8 cellular contexts compared by ENCODE assay signal in genomic region chr3:132722165-132723023, GRCh38. TPM values are rescaled to one million over a fixed set of nuclear protein-coding genes. Genes with fewer than 3 reads are reported as not detected.
DNase-seq lines count a peak whose midpoint lies in the region; ATAC-seq and TF ChIP-seq lines count a peak whose summit lies in the region.

NPHP3 (minus strand) TSS chr3:132722409; CDS start chr3:132722355, 54 bp downstream.

- H3K27me3 Mint-ChIP-seq in activated T-helper 2 cell treated with anti-CD3 and anti-CD28 coated beads, Interferon-gamma antibody, Interleukin-2, Interleukin-4, amounts not matched to agents 10 μg/mL and 5 μg/mL and 100 μg/mL, durations not matched to agents 14 hours and 24 hours and 36 hours (ENCODE audit: low read depth): no peaks in the 10 kb centered on the region
- no peaks in the 10 kb centered on the region for H3K27me3 Mint-ChIP-seq in natural killer cell treated with Interleukin-12 subunit alpha and Interleukin-12 subunit beta and Interleukin-15 and Interleukin-18, amount 100 ng/mL, for 72 hours
- no peaks in the 10 kb centered on the region for H3K27me3 Mint-ChIP-seq in stimulated activated naive CD8-positive, alpha-beta T cell treated with anti-CD3 and anti-CD28 coated beads, Interleukin-15, Interleukin-2, amounts not matched to agents 100 ng/mL and 50 ng/mL, for 24 hours

- H3K27ac ChIP-seq in RWPE2 (ENCODE audit: poor library complexity, severe bottlenecking): peak within 1 kb of the TSS; percentile 75

- ATAC-seq in RWPE2 (ENCODE audit: low read depth): peak; percentile 87
- ATAC-seq in natural killer cell treated with Interleukin-12 subunit alpha and Interleukin-12 subunit beta and Interleukin-15 and Interleukin-18, amount 100 ng/mL, for 72 hours: peak; percentile 93 to 94

- peaks cover 30% of the 10 kb centered on the region for H3K4me1 Mint-ChIP-seq in activated T-helper 2 cell treated with anti-CD3 and anti-CD28 coated beads, Interferon-gamma antibody, Interleukin-2, Interleukin-4, amounts not matched to agents 10 μg/mL and 5 μg/mL and 100 μg/mL, durations not matched to agents 14 hours and 24 hours and 36 hours (ENCODE audit: low read depth)
- peaks cover 19 to 26% of the 10 kb centered on the region in 2 donors for H3K4me1 Mint-ChIP-seq in natural killer cell treated with Interleukin-12 subunit alpha and Interleukin-12 subunit beta and Interleukin-15 and Interleukin-18, amount 100 ng/mL, for 72 hours (ENCODE audit: low read depth in 2 of 2)
- peaks cover 50% of the 10 kb centered on the region for H3K4me1 Mint-ChIP-seq in stimulated activated naive CD8-positive, alpha-beta T cell treated with anti-CD3 and anti-CD28 coated beads, Interleukin-15, Interleukin-2, amounts not matched to agents 100 ng/mL and 50 ng/mL, for 24 hours (ENCODE audit: low read depth)

- no peaks in the 10 kb centered on the region for H3K27me3 ChIP-seq in RWPE2 (ENCODE audit: insufficient read depth, poor library complexity, severe bottlenecking)

- H3K4me1 ChIP-seq in RWPE2 (ENCODE audit: insufficient read depth, poor library complexity, severe bottlenecking): peaks cover 8% of the 10 kb centered on the region

- H3K36me3 Mint-ChIP-seq in activated T-helper 2 cell treated with anti-CD3 and anti-CD28 coated beads, Interferon-gamma antibody, Interleukin-2, Interleukin-4, amounts not matched to agents 10 μg/mL and 5 μg/mL and 100 μg/mL, durations not matched to agents 14 hours and 24 hours and 36 hours (ENCODE audit: low read depth): peaks cover 15% of the 10 kb centered on the region
- no peaks in the 10 kb centered on the region for H3K36me3 Mint-ChIP-seq in natural killer cell treated with Interleukin-12 subunit alpha and Interleukin-12 subunit beta and Interleukin-15 and Interleukin-18, amount 100 ng/mL, for 72 hours
- H3K36me3 Mint-ChIP-seq in stimulated activated naive CD8-positive, alpha-beta T cell treated with anti-CD3 and anti-CD28 coated beads, Interleukin-15, Interleukin-2, amounts not matched to agents 100 ng/mL and 50 ng/mL, for 24 hours (ENCODE audit: low read depth): peaks cover 25% of the 10 kb centered on the region

- DNase-seq in Daoy (ENCODE audit: low read depth): peak; percentile 97
- peak; percentile 95 for DNase-seq in GOT3 (lab: John Stamatoyannopoulos, UW)
- DNase-seq in LNCaP clone FGC (ENCODE audit: low read depth): peak; percentile 79
- DNase-seq in RWPE2 (ENCODE audit: low spot score): peak; percentile 97
- DNase-seq in activated T-helper 2 cell treated with anti-CD3 and anti-CD28 coated beads, Interferon-gamma antibody, Interleukin-2, Interleukin-4, amounts not matched to agents 10 μg/mL and 5 μg/mL and 100 μg/mL, durations not matched to agents 14 hours and 24 hours and 36 hours (ENCODE audit: low spot score): peak; percentile 87
- peak; percentile 92 for DNase-seq in fibroblast of mammary gland (ENCODE audit: low read depth)
- peak; percentile 97 for DNase-seq in natural killer cell treated with Interleukin-12 subunit alpha and Interleukin-12 subunit beta and Interleukin-15 and Interleukin-18, amount 100 ng/mL, for 72 hours (ENCODE audit: low spot score)

- H3K9me3 Mint-ChIP-seq in activated T-helper 2 cell treated with anti-CD3 and anti-CD28 coated beads, Interferon-gamma antibody, Interleukin-2, Interleukin-4, amounts not matched to agents 10 μg/mL and 5 μg/mL and 100 μg/mL, durations not matched to agents 14 hours and 24 hours and 36 hours: no peaks in the 10 kb centered on the region
- H3K9me3 Mint-ChIP-seq in natural killer cell treated with Interleukin-12 subunit alpha and Interleukin-12 subunit beta and Interleukin-15 and Interleukin-18, amount 100 ng/mL, for 72 hours: no peaks in the 10 kb centered on the region
- H3K9me3 Mint-ChIP-seq in stimulated activated naive CD8-positive, alpha-beta T cell treated with anti-CD3 and anti-CD28 coated beads, Interleukin-15, Interleukin-2, amounts not matched to agents 100 ng/mL and 50 ng/mL, for 24 hours: no peaks in the 10 kb centered on the region

- no peak for TF ChIP-seq CTCF in LNCaP clone FGC (IDR thresholded peaks at IDR 0.05; ENCODE audit: control insufficient read depth, extremely low read depth, insufficient read depth)
- TF ChIP-seq CTCF in RWPE2 (IDR thresholded peaks at IDR 0.05; ENCODE audit: poor library complexity, severe bottlenecking): no peak
- TF ChIP-seq CTCF in fibroblast of mammary gland (conservative IDR thresholded peaks at IDR 0.05; ENCODE audit: control insufficient read depth, insufficient read depth, low read depth, low read length): no peak

- H3K4me3 Mint-ChIP-seq in activated T-helper 2 cell treated with anti-CD3 and anti-CD28 coated beads, Interferon-gamma antibody, Interleukin-2, Interleukin-4, amounts not matched to agents 10 μg/mL and 5 μg/mL and 100 μg/mL, durations not matched to agents 14 hours and 24 hours and 36 hours (ENCODE audit: low read depth): peak within 1 kb of the TSS; percentile 91
- peak within 1 kb of the TSS; percentile 88 for H3K4me3 Mint-ChIP-seq in natural killer cell treated with Interleukin-12 subunit alpha and Interleukin-12 subunit beta and Interleukin-15 and Interleukin-18, amount 100 ng/mL, for 72 hours
- H3K4me3 Mint-ChIP-seq in stimulated activated naive CD8-positive, alpha-beta T cell treated with anti-CD3 and anti-CD28 coated beads, Interleukin-15, Interleukin-2, amounts not matched to agents 100 ng/mL and 50 ng/mL, for 24 hours: peak within 1 kb of the TSS; percentile 91

- H3K4me3 ChIP-seq in LNCaP clone FGC (ENCODE audit: low read depth, low read length) (peak within 1 kb of the TSS; percentile 75), RWPE2 (ENCODE audit: severe bottlenecking) (peak within 1 kb of the TSS; percentile 57), fibroblast of mammary gland (ENCODE audit: control insufficient read depth, low read depth, low read length) (peak within 1 kb of the TSS; percentile 81)

- H3K36me3 ChIP-seq in RWPE2 (ENCODE audit: low read depth): peaks cover 7% of the 10 kb centered on the region; the same call in 1 of the 2 replicates

- no peaks in the 10 kb centered on the region for H3K9me3 ChIP-seq in RWPE2 (ENCODE audit: severe bottlenecking)

- intact Hi-C loops in activated T-helper 2 cell treated with anti-CD3 and anti-CD28 coated beads, Interferon-gamma antibody, Interleukin-2, Interleukin-4, amounts not matched to agents 10 μg/mL and 5 μg/mL and 100 μg/mL, durations not matched to agents 14 hours and 24 hours and 36 hours (cut with micrococcal nuclease): loop anchor here (1.0 to 10.0 kb wide), 7 partner anchors 62 to 1762 kb away; partner anchors contain the start of genes ANAPC13, CDV3, DNAJC13 and SRPRB

- H3K27ac Mint-ChIP-seq in activated T-helper 2 cell treated with anti-CD3 and anti-CD28 coated beads, Interferon-gamma antibody, Interleukin-2, Interleukin-4, amounts not matched to agents 10 μg/mL and 5 μg/mL and 100 μg/mL, durations not matched to agents 14 hours and 24 hours and 36 hours: peak within 1 kb of the TSS; percentile 87
- peak within 1 kb of the TSS; percentile 82 to 83 for H3K27ac Mint-ChIP-seq in natural killer cell treated with Interleukin-12 subunit alpha and Interleukin-12 subunit beta and Interleukin-15 and Interleukin-18, amount 100 ng/mL, for 72 hours
- H3K27ac Mint-ChIP-seq in stimulated activated naive CD8-positive, alpha-beta T cell treated with anti-CD3 and anti-CD28 coated beads, Interleukin-15, Interleukin-2, amounts not matched to agents 100 ng/mL and 50 ng/mL, for 24 hours: peak within 1 kb of the TSS; percentile 84

RNA-seq across cellular contexts. Expression of gene NPHP3, which starts in this region (rescaled TPM):
- 18.4 and 40.2 TPM in 2 replicates for total RNA-seq in Daoy (2014; rRNA removed; shearing (Covaris generic))
- 16.1 and 20.5 TPM in 2 replicates for total RNA-seq in activated T-helper 2 cell treated with anti-CD3 and anti-CD28 coated beads, Interferon-gamma antibody, Interleukin-2, Interleukin-4, amounts not matched to agents 10 μg/mL and 5 μg/mL and 100 μg/mL, durations not matched to agents 14 hours and 24 hours and 36 hours
- 10 to 100 TPM; 14.0 to 14.9 TPM for total RNA-seq in natural killer cell treated with Interleukin-12 subunit alpha and Interleukin-12 subunit beta and Interleukin-15 and Interleukin-18, amount 100 ng/mL, for 72 hours

Comparison
In these comparisons a context has a peak if more than half of its experiments do, and no peak if none do; other contexts are left out.
1. Peak in every context shown above with its lines: DNase-seq, ATAC-seq, H3K4me3 ChIP-seq and H3K27ac ChIP-seq.